19 cellular contexts compared by ENCODE assay signal in genomic region chr16:73504591-73504990, GRCh38.
DNase-seq lines count a peak whose midpoint lies in the region; ATAC-seq and TF ChIP-seq lines count a peak whose summit lies in the region.
"Had no signal": no experiment of that assay in that cellular context is flagged by ENCODE, and none has a peak within 500 bp of the region (broad histone marks: within the 10 kb centered on the region; RNA-seq: fewer than 3 reads in every experiment).

No MANE protein-coding gene starts in this region.

- no peak overlapping the region for H3K27ac ChIP-seq in right cardiac atrium (ENCODE audit: low read length)
- H3K27ac ChIP-seq in coronary artery: no peak overlapping the region
- H3K27ac ChIP-seq in rectal smooth muscle tissue (ENCODE audit: low read depth, low read length): peak overlapping the region; percentile 28
- H3K27ac ChIP-seq: A549, C4-2B, HL-60 had no signal

- no peak overlapping the region for H3K9ac ChIP-seq in rectal smooth muscle tissue (ENCODE audit: low read length)

- H3K4me1 ChIP-seq in right cardiac atrium (ENCODE audit: control insufficient read depth, insufficient read depth, low read length): no peaks in the 10 kb centered on the region
- H3K4me1 ChIP-seq in rectal smooth muscle tissue (ENCODE audit: control insufficient read depth, insufficient read depth, low read length): no peaks in the 10 kb centered on the region
- H3K4me1 ChIP-seq: A549, BE2C, HAP-1 had no signal

- TF ChIP-seq CTCF in coronary artery (IDR thresholded peaks at IDR 0.05): no peak
- no peak for TF ChIP-seq CTCF in CD14-positive monocyte (IDR thresholded peaks at IDR 0.05)

- no peaks in the 10 kb centered on the region for H3K27me3 ChIP-seq in right cardiac atrium (ENCODE audit: control insufficient read depth, insufficient read depth)
- H3K27me3 ChIP-seq in rectal smooth muscle tissue (ENCODE audit: control insufficient read depth, insufficient read depth, low read length): no peaks in the 10 kb centered on the region
- H3K27me3 ChIP-seq: BE2C had no signal

- no peaks in the 10 kb centered on the region for H3K36me3 Mint-ChIP-seq in CD14-positive monocyte
- H3K36me3 Mint-ChIP-seq: CD8-positive, alpha-beta T cell had no signal

- H3K36me3 ChIP-seq in rectal smooth muscle tissue (ENCODE audit: control insufficient read depth, insufficient read depth, low read length): no peaks in the 10 kb centered on the region
- H3K36me3 ChIP-seq: BE2C, HAP-1 had no signal

- no peak for ATAC-seq in right cardiac atrium
- no peak for ATAC-seq in Right ventricle myocardium superior (ENCODE audit: poor library complexity)
- ATAC-seq: A549; CD8-positive, alpha-beta T cell had no signal

- H3K27ac Mint-ChIP-seq in CD14-positive monocyte: no peak overlapping the region
- H3K27ac Mint-ChIP-seq: CD8-positive, alpha-beta T cell; HFFc6 had no signal

- intact Hi-C loops in right cardiac atrium (cut with DNase I) (no loop called here), Right ventricle myocardium superior (cut with DNase I) (no loop called here), CD14-positive monocyte (cut with micrococcal nuclease) (no loop called here)

- H3K9me3 Mint-ChIP-seq in CD14-positive monocyte: peaks cover 0 to 6% (median 0%) of the 10 kb centered on the region in 7 donors

- DNase-seq in right cardiac atrium (no peak), Right ventricle myocardium superior (no peak), NCI-H69 (lab: John Stamatoyannopoulos, UW) (peak; percentile 6), coronary artery (ENCODE audit: low spot score) (no peak), RPMI8226 (no peak), CD14-positive monocyte (ENCODE audit: low spot score) (no peak)
- DNase-seq in activated T-cell treated with anti-CD3 and anti-CD28 coated beads, Interleukin-2, amount 50 U/mL, for 48 hours: no peak
- DNase-seq: BE2C; CD8-positive, alpha-beta T cell; COR-L47; DMS153; DMS79 treated with DMSO at 0.1 percent for 48 hours; EL; HFFc6 had no signal

- H3K4me1 Mint-ChIP-seq in CD14-positive monocyte: no peaks in the 10 kb centered on the region

- 41% methylated on average over 9 of the region's 9 CpGs for WGBS in right cardiac atrium

- H3K9me3 ChIP-seq in right cardiac atrium (ENCODE audit: control insufficient read depth, low read length): no peaks in the 10 kb centered on the region
- H3K9me3 ChIP-seq: A549, BE2C, HAP-1 had no signal

- no peak overlapping the region for H3K4me3 Mint-ChIP-seq in CD14-positive monocyte
- H3K4me3 Mint-ChIP-seq: CD8-positive, alpha-beta T cell; HFFc6 had no signal

- peaks cover 0 to 4% (median 4%) of the 10 kb centered on the region in 3 donors for H3K27me3 Mint-ChIP-seq in CD14-positive monocyte (ENCODE audit: low read depth in 3 of 3)

- H3K4me3 ChIP-seq in right cardiac atrium (ENCODE audit: low read length) (peak overlapping the region; percentile 16), coronary artery (peak overlapping the region; percentile 64), rectal smooth muscle tissue (ENCODE audit: low read length) (no peak overlapping the region)
- H3K4me3 ChIP-seq: A549, HAP-1 had no signal
